In the genomic region with DNA sequence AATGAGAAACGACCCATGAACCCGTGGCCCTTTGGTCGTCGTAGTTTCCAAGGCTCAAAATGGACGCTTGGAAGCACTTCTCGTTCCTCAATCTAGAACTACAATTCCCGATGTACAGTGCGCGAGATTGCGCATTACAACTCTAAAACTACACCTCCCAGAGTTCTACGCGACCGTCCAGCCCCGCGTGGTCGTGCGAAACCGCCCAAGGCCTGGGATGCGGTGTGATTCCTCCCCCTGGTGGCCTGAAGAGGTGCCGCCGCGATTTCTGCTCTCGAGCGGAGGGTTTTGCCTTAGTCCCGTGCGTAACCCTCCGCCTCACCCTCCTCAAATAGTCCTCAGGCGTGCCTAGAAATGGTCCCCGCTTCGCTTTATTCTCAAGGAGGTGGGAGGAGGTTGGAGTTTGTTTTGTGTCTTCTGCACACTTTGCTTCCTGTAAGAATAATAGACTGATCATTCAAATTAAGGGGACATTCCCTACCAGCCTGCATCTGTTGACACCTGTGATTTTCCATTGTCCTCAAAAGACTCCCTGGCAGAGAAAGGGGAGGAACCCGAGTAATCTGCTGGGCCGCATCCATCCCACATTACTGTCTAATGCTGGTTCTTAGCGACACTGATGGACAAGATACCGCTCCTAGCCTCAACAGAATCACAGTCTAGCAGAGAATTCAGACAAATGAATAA, we compare ENCODE assay signal across 1 cellular context.
TF ChIP-seq lines count a peak whose summit lies in the region.

No MANE protein-coding gene starts in this region.

TF ChIP-seq in HepG2, 621 proteins besides CTCF, POLR2A, EP300 and RAD21 (continues in another document):
- TF ChIP-seq ZNF562 (CRISPR knock-in tag; IDR thresholded peaks at IDR 0.05; ENCODE audit: borderline replicate concordance) (no peak), MAFG (CRISPR knock-in tag; IDR thresholded peaks at IDR 0.05) (no peak), HOXD1 (CRISPR knock-in tag; IDR thresholded peaks at IDR 0.05) (peak; percentile 90; the same call in 1 of the 2 replicates), ARID2 (CRISPR knock-in tag; IDR thresholded peaks at IDR 0.05; ENCODE audit: borderline replicate concordance) (peak; percentile 69; the same call in 1 of the 2 replicates), ZFP36 (IDR thresholded peaks at IDR 0.05; ENCODE audit: borderline replicate concordance, low read depth, low read length, partially characterized antibody) (peak; percentile 25), ZNF761 (CRISPR knock-in tag; conservative IDR thresholded peaks at IDR 0.05) (no peak; the same call in 1 of the 2 replicates), PITX1 (CRISPR knock-in tag; IDR thresholded peaks at IDR 0.05) (peak; percentile 89), XRCC5 (optimal IDR thresholded peaks at IDR 0.05; ENCODE audit: low read length) (peak; percentile 99), KLF13 (CRISPR knock-in tag; IDR thresholded peaks at IDR 0.05) (no peak), KMT2B (CRISPR knock-in tag; IDR thresholded peaks at IDR 0.05) (peak; percentile 82), ZNF558 (CRISPR knock-in tag; IDR thresholded peaks at IDR 0.05; ENCODE audit: borderline replicate concordance) (peak; percentile 60; the same call in 1 of the 2 replicates), ZMYM4 (CRISPR knock-in tag; IDR thresholded peaks at IDR 0.05) (peak; percentile 98), ZBTB7B (CRISPR knock-in tag; IDR thresholded peaks at IDR 0.05) (peak; percentile 66; the same call in 1 of the 2 replicates), SAP130 (CRISPR knock-in tag; IDR thresholded peaks at IDR 0.05; ENCODE audit: low read depth) (peak; percentile 93), ZKSCAN5 (CRISPR knock-in tag; IDR thresholded peaks at IDR 0.05) (no peak), GFI1 (CRISPR knock-in tag; IDR thresholded peaks at IDR 0.05; ENCODE audit: borderline replicate concordance) (peak; percentile 67), CC2D1A (CRISPR knock-in tag; IDR thresholded peaks at IDR 0.05) (no peak), GABPB1 (CRISPR knock-in tag; IDR thresholded peaks at IDR 0.05) (peak; percentile 96), ZKSCAN1 (IDR thresholded peaks at IDR 0.05; ENCODE audit: low read length) (peak; percentile 57; the same call in 1 of the 2 replicates), RBM39 (IDR thresholded peaks at IDR 0.05; ENCODE audit: low read depth, low read length, poor library complexity, severe bottlenecking) (no peak), PAX8 (CRISPR knock-in tag; IDR thresholded peaks at IDR 0.05; ENCODE audit: borderline replicate concordance) (peak; percentile 91; the same call in 1 of the 2 replicates), ZNF557 (CRISPR knock-in tag; IDR thresholded peaks at IDR 0.05) (0 out of 2 replicates have a peak, but pooled peaks have one; percentile 44), ZZZ3 (CRISPR knock-in tag; IDR thresholded peaks at IDR 0.05; ENCODE audit: borderline replicate concordance) (peak; percentile 85; the same call in 1 of the 2 replicates), ZNF30 (CRISPR knock-in tag; IDR thresholded peaks at IDR 0.05) (no peak), RAD51 (IDR thresholded peaks at IDR 0.05; ENCODE audit: borderline replicate concordance) (no peak), NFKB2 (CRISPR knock-in tag; IDR thresholded peaks at IDR 0.05; ENCODE audit: borderline replicate concordance) (peak; percentile 77; the same call in 1 of the 2 replicates)
- TF ChIP-seq, protein P1, sequence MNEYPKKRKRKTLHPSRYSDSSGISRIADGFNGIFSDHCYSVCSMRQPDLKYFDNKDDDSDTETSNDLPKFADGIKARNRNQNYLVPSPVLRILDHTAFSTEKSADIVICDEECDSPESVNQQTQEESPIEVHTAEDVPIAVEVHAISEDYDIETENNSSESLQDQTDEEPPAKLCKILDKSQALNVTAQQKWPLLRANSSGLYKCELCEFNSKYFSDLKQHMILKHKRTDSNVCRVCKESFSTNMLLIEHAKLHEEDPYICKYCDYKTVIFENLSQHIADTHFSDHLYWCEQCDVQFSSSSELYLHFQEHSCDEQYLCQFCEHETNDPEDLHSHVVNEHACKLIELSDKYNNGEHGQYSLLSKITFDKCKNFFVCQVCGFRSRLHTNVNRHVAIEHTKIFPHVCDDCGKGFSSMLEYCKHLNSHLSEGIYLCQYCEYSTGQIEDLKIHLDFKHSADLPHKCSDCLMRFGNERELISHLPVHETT (CRISPR knock-in tag; conservative IDR thresholded peaks at IDR 0.05), result peak; percentile 81
- TF ChIP-seq, protein P2, sequence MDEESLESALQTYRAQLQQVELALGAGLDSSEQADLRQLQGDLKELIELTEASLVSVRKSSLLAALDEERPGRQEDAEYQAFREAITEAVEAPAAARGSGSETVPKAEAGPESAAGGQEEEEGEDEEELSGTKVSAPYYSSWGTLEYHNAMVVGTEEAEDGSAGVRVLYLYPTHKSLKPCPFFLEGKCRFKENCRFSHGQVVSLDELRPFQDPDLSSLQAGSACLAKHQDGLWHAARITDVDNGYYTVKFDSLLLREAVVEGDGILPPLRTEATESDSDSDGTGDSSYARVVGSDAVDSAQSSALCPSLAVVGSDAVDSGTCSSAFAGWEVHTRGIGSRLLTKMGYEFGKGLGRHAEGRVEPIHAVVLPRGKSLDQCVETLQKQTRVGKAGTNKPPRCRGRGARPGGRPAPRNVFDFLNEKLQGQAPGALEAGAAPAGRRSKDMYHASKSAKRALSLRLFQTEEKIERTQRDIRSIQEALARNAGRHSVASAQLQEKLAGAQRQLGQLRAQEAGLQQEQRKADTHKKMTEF (CRISPR knock-in tag; IDR thresholded peaks at IDR 0.05), result peak; percentile 94
- TF ChIP-seq, protein P3, sequence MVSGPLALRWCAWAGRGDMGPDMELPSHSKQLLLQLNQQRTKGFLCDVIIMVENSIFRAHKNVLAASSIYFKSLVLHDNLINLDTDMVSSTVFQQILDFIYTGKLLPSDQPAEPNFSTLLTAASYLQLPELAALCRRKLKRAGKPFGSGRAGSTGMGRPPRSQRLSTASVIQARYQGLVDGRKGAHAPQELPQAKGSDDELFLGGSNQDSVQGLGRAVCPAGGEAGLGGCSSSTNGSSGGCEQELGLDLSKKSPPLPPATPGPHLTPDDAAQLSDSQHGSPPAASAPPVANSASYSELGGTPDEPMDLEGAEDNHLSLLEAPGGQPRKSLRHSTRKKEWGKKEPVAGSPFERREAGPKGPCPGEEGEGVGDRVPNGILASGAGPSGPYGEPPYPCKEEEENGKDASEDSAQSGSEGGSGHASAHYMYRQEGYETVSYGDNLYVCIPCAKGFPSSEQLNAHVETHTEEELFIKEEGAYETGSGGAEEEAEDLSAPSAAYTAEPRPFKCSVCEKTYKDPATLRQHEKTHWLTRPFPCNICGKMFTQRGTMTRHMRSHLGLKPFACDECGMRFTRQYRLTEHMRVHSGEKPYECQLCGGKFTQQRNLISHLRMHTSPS (CRISPR knock-in tag; IDR thresholded peaks at IDR 0.05; ENCODE audit: low read depth), result 0 out of 2 replicates have a peak, but pooled peaks have one; percentile 38
- TF ChIP-seq, protein P4, sequence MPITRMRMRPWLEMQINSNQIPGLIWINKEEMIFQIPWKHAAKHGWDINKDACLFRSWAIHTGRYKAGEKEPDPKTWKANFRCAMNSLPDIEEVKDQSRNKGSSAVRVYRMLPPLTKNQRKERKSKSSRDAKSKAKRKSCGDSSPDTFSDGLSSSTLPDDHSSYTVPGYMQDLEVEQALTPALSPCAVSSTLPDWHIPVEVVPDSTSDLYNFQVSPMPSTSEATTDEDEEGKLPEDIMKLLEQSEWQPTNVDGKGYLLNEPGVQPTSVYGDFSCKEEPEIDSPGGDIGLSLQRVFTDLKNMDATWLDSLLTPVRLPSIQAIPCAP (CRISPR knock-in tag; IDR thresholded peaks at IDR 0.05; ENCODE audit: low read depth), result no peak
- TF ChIP-seq, protein P5, sequence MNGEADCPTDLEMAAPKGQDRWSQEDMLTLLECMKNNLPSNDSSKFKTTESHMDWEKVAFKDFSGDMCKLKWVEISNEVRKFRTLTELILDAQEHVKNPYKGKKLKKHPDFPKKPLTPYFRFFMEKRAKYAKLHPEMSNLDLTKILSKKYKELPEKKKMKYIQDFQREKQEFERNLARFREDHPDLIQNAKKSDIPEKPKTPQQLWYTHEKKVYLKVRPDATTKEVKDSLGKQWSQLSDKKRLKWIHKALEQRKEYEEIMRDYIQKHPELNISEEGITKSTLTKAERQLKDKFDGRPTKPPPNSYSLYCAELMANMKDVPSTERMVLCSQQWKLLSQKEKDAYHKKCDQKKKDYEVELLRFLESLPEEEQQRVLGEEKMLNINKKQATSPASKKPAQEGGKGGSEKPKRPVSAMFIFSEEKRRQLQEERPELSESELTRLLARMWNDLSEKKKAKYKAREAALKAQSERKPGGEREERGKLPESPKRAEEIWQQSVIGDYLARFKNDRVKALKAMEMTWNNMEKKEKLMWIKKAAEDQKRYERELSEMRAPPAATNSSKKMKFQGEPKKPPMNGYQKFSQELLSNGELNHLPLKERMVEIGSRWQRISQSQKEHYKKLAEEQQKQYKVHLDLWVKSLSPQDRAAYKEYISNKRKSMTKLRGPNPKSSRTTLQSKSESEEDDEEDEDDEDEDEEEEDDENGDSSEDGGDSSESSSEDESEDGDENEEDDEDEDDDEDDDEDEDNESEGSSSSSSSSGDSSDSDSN (CRISPR knock-in tag; IDR thresholded peaks at IDR 0.05), result peak; percentile 50
- TF ChIP-seq, protein P6, sequence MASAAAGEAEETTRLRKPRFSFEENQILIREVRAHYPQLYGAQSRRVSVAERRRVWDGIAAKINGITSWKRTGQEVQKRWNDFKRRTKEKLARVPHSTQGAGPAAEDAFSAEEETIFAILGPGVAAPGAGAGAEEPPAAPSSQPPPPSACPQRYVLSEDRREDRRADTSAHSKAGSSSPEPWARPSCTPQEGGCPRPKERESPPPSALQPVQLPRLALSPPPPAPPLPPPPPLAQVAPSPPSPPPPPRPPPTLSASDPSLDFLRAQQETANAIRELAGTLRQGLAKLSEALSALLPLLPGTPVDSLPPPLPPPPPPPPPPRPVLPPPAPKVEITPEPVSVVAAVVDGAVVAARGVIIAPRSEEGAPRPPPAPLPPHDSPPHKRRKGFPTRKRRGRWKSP (CRISPR knock-in tag; IDR thresholded peaks at IDR 0.05), result peak; percentile 46; the same call in 1 of the 2 replicates
- TF ChIP-seq, protein P7, sequence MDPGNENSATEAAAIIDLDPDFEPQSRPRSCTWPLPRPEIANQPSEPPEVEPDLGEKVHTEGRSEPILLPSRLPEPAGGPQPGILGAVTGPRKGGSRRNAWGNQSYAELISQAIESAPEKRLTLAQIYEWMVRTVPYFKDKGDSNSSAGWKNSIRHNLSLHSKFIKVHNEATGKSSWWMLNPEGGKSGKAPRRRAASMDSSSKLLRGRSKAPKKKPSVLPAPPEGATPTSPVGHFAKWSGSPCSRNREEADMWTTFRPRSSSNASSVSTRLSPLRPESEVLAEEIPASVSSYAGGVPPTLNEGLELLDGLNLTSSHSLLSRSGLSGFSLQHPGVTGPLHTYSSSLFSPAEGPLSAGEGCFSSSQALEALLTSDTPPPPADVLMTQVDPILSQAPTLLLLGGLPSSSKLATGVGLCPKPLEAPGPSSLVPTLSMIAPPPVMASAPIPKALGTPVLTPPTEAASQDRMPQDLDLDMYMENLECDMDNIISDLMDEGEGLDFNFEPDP (CRISPR knock-in tag; conservative IDR thresholded peaks at IDR 0.05), result no peak
- TF ChIP-seq, protein P8, sequence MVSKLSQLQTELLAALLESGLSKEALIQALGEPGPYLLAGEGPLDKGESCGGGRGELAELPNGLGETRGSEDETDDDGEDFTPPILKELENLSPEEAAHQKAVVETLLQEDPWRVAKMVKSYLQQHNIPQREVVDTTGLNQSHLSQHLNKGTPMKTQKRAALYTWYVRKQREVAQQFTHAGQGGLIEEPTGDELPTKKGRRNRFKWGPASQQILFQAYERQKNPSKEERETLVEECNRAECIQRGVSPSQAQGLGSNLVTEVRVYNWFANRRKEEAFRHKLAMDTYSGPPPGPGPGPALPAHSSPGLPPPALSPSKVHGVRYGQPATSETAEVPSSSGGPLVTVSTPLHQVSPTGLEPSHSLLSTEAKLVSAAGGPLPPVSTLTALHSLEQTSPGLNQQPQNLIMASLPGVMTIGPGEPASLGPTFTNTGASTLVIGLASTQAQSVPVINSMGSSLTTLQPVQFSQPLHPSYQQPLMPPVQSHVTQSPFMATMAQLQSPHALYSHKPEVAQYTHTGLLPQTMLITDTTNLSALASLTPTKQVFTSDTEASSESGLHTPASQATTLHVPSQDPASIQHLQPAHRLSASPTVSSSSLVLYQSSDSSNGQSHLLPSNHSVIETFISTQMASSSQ (IDR thresholded peaks at IDR 0.05; ENCODE audit: low read depth), result peak; percentile 47; the same call in 1 of the 2 replicates
- TF ChIP-seq, protein P8 (CRISPR knock-in tag; IDR thresholded peaks at IDR 0.05; ENCODE audit: borderline replicate concordance), result peak; percentile 84; the same call in 1 of the 2 replicates
- TF ChIP-seq, protein P9, sequence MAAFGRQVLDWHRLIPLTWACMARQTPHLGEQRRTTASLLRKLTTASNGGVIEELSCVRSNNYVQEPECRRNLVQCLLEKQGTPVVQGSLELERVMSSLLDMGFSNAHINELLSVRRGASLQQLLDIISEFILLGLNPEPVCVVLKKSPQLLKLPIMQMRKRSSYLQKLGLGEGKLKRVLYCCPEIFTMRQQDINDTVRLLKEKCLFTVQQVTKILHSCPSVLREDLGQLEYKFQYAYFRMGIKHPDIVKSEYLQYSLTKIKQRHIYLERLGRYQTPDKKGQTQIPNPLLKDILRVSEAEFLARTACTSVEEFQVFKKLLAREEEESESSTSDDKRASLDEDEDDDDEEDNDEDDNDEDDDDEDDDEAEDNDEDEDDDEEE (CRISPR knock-in tag; IDR thresholded peaks at IDR 0.05), result peak; percentile 7; the same call in 1 of the 2 replicates
- TF ChIP-seq, protein P10, sequence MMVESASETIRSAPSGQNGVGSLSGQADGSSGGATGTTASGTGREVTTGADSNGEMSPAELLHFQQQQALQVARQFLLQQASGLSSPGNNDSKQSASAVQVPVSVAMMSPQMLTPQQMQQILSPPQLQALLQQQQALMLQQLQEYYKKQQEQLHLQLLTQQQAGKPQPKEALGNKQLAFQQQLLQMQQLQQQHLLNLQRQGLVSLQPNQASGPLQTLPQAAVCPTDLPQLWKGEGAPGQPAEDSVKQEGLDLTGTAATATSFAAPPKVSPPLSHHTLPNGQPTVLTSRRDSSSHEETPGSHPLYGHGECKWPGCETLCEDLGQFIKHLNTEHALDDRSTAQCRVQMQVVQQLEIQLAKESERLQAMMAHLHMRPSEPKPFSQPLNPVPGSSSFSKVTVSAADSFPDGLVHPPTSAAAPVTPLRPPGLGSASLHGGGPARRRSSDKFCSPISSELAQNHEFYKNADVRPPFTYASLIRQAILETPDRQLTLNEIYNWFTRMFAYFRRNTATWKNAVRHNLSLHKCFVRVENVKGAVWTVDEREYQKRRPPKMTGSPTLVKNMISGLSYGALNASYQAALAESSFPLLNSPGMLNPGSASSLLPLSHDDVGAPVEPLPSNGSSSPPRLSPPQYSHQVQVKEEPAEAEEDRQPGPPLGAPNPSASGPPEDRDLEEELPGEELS (CRISPR knock-in tag; IDR thresholded peaks at IDR 0.05), result peak; percentile 82
